9 cellular contexts compared by ENCODE assay signal in genomic region chr7:27183682-27184341, GRCh38. TPM values are rescaled to one million over a fixed set of nuclear protein-coding genes. Genes with fewer than 3 reads are reported as not detected.
A peak's percentile ranks its signal among the peaks of the same experiment; 100 is the strongest.
DNase-seq lines count a peak whose midpoint lies in the region; ATAC-seq and TF ChIP-seq lines count a peak whose summit lies in the region.
"Had no signal": no experiment of that assay in that cellular context is flagged by ENCODE, and none has a peak within 500 bp of the region (broad histone marks: within the 10 kb centered on the region; RNA-seq: fewer than 3 reads in every experiment).

No MANE protein-coding gene starts in this region.

- ATAC-seq in activated CD4-positive, alpha-beta T cell treated with anti-CD3 and anti-CD28 coated beads for 36 hours: no peak
- ATAC-seq in right cardiac atrium: no peak
- ATAC-seq in stimulated activated naive CD8-positive, alpha-beta T cell treated with anti-CD3 and anti-CD28 coated beads, Interleukin-15, amount 100 ng/mL, for 72 hours: no peak
- no peak for ATAC-seq in HG03342 (IDR thresholded peaks at IDR 0.05; ENCODE audit: unreplicated experiment)

- H3K4me2 ChIP-seq in SK-N-SH: peak overlapping the region; percentile 73

- TF ChIP-seq RAD21 in SK-N-SH (IDR thresholded peaks at IDR 0.05; ENCODE audit: low read length): no peak

- H3K4me1 ChIP-seq in SK-N-SH (ENCODE audit: control insufficient read depth in 1 of 2, insufficient read depth in 2 of 2, low read depth in 1 of 2, low read length in 1 of 2) (peaks cover 4 to 10% of the 10 kb centered on the region in 2 experiments; a peak in 1 of 4 replicates), right cardiac atrium (ENCODE audit: control insufficient read depth, insufficient read depth, low read length) (peaks cover 5% of the 10 kb centered on the region)

- peaks cover 11% of the 10 kb centered on the region for H3F3A ChIP-seq in SK-N-SH (replicated peaks; ENCODE audit: insufficient read depth)

- 12% methylated on average over 30 of the region's 30 CpGs for WGBS in SK-N-SH (ENCODE audit: low lambda C conversion rate)
- WGBS in right cardiac atrium: 4% methylated on average over 30 of the region's 30 CpGs

- no peaks in the 10 kb centered on the region for H3K9me2 ChIP-seq in SK-N-SH

- DNase-seq in activated CD4-positive, alpha-beta T cell treated with anti-CD3 and anti-CD28 coated beads for 36 hours: no peak
- DNase-seq in activated CD4-positive, alpha-beta T cell treated with anti-CD3 and anti-CD28 coated beads for 48 hours: no peak
- peak; percentile 75 for DNase-seq in SK-N-SH
- DNase-seq in right cardiac atrium: peak in 2 of 3 donors; percentile 40 to 47
- peak in 1 of 2 donors; percentile 15 for DNase-seq in stimulated activated naive CD8-positive, alpha-beta T cell treated with anti-CD3 and anti-CD28 coated beads, Interleukin-15, amount 100 ng/mL, for 72 hours
- DNase-seq in stimulated activated CD4-positive, alpha-beta T cell treated with anti-CD3 and anti-CD28 coated beads, Interleukin-4, amount 100 ng/mL, for 4 hours: no peak
- DNase-seq in globus pallidus (ENCODE audit: low spot score): no peak

- H3K9me3 ChIP-seq in SK-N-SH (no peaks in the 10 kb centered on the region), right cardiac atrium (ENCODE audit: control insufficient read depth, low read length) (no peaks in the 10 kb centered on the region)

- H3K9ac ChIP-seq in SK-N-SH: no peak overlapping the region

- H3K79me2 ChIP-seq in SK-N-SH (ENCODE audit: insufficient read depth): no peaks in the 10 kb centered on the region

- no peaks in the 10 kb centered on the region for H3K36me3 ChIP-seq in SK-N-SH (replicated peaks in 1 of 2; ENCODE audit: control insufficient read depth in 1 of 2, insufficient read depth in 2 of 2, low read length in 1 of 2)

- peaks cover 71% of the 10 kb centered on the region for H3K27me3 Mint-ChIP-seq in activated CD4-positive, alpha-beta T cell treated with anti-CD3 and anti-CD28 coated beads for 36 hours
- H3K27me3 Mint-ChIP-seq in stimulated activated naive CD8-positive, alpha-beta T cell treated with anti-CD3 and anti-CD28 coated beads, Interleukin-15, amount 100 ng/mL, for 72 hours: peaks cover 100% of the 10 kb centered on the region

- H3K27ac ChIP-seq in SK-N-SH (ENCODE audit: low read depth in 2 of 2, low read length in 1 of 2): no peak overlapping the region
- no peak overlapping the region for H3K27ac ChIP-seq in right cardiac atrium (ENCODE audit: low read length)

- peak overlapping the region; percentile 69 for H3K4me3 Mint-ChIP-seq in activated CD4-positive, alpha-beta T cell treated with anti-CD3 and anti-CD28 coated beads for 36 hours
- peak overlapping the region; percentile 74 to 75 for H3K4me3 Mint-ChIP-seq in stimulated activated naive CD8-positive, alpha-beta T cell treated with anti-CD3 and anti-CD28 coated beads, Interleukin-15, amount 100 ng/mL, for 72 hours

- CTCF ChIA-PET in activated CD4-positive, alpha-beta T cell treated with anti-CD3 and anti-CD28 coated beads for 36 hours (lab: Charles Lee): interaction anchor here (0.5 to 1.8 kb wide), 5 partner anchors 12 to 1806 kb away, joined by 3 to 11 read pairs (median 3); no protein-coding TSS in a partner anchor
- CTCF ChIA-PET in SK-N-SH (lab: Yijun Ruan, JAX): interaction anchor here (0.7 to 6.8 kb wide), 15 partner anchors 10 to 1291 kb away, joined by 3 to 70 read pairs (median 7); partner anchors contain the start of genes HOXA10, HOXA5, HOXA7 and HOXA9

- intact Hi-C loops in activated CD4-positive, alpha-beta T cell treated with anti-CD3 and anti-CD28 coated beads for 36 hours (cut with DNase I, micrococcal nuclease): loop anchor here (1.0 to 2.0 kb wide), 2 partner anchors 15 to 18 kb away; no protein-coding TSS in a partner anchor
- intact Hi-C loops in right cardiac atrium (cut with DNase I): no loop called here

- peak overlapping the region; percentile 53; the same call in 1 of the 2 replicates for H2AFZ ChIP-seq in SK-N-SH (ENCODE audit: low read depth)

- H3K36me3 Mint-ChIP-seq in activated CD4-positive, alpha-beta T cell treated with anti-CD3 and anti-CD28 coated beads for 36 hours (ENCODE audit: low read depth): no peaks in the 10 kb centered on the region

- H3K9me3 Mint-ChIP-seq in activated CD4-positive, alpha-beta T cell treated with anti-CD3 and anti-CD28 coated beads for 36 hours (ENCODE audit: low read depth): no peaks in the 10 kb centered on the region
- no peaks in the 10 kb centered on the region for H3K9me3 Mint-ChIP-seq in stimulated activated naive CD8-positive, alpha-beta T cell treated with anti-CD3 and anti-CD28 coated beads, Interleukin-15, amount 100 ng/mL, for 72 hours

- TF ChIP-seq CTCF in SK-N-SH (IDR thresholded peaks at IDR 0.05): no peak

- POLR2A ChIA-PET in activated CD4-positive, alpha-beta T cell treated with anti-CD3 and anti-CD28 coated beads for 36 hours (lab: Charles Lee): no interaction called here
- POLR2A ChIA-PET in SK-N-SH (lab: Yijun Ruan, JAX): no interaction called here

- H3K27me3 ChIP-seq in SK-N-SH (ENCODE audit: insufficient read depth) (peaks cover 97% of the 10 kb centered on the region), right cardiac atrium (ENCODE audit: control insufficient read depth, insufficient read depth) (no peaks in the 10 kb centered on the region)

- H3K4me3 ChIP-seq in SK-N-SH (ENCODE audit: low read depth in 2 of 2, low read length in 1 of 2) (peak overlapping the region; percentile 37 to 45; a peak in 3 of 4 replicates), right cardiac atrium (ENCODE audit: low read length) (peak overlapping the region; percentile 41)

- TF ChIP-seq EP300 in SK-N-SH (IDR thresholded peaks at IDR 0.05; ENCODE audit: borderline replicate concordance in 1 of 2, low read depth in 1 of 2, low read length in 1 of 2): no peak

- peaks cover 22% of the 10 kb centered on the region for H4K20me1 ChIP-seq in SK-N-SH (ENCODE audit: insufficient read depth)

- H3K27ac Mint-ChIP-seq in activated CD4-positive, alpha-beta T cell treated with anti-CD3 and anti-CD28 coated beads for 36 hours: no peak overlapping the region
- no peak overlapping the region for H3K27ac Mint-ChIP-seq in stimulated activated naive CD8-positive, alpha-beta T cell treated with anti-CD3 and anti-CD28 coated beads, Interleukin-15, amount 100 ng/mL, for 72 hours

- H3K4me1 Mint-ChIP-seq in activated CD4-positive, alpha-beta T cell treated with anti-CD3 and anti-CD28 coated beads for 36 hours: peaks cover 40% of the 10 kb centered on the region
- H3K4me1 Mint-ChIP-seq in stimulated activated naive CD8-positive, alpha-beta T cell treated with anti-CD3 and anti-CD28 coated beads, Interleukin-15, amount 100 ng/mL, for 72 hours: peaks cover 54% of the 10 kb centered on the region

TF ChIP-seq in SK-N-SH, 30 proteins besides CTCF, POLR2A, EP300 and RAD21:
- TF ChIP-seq FOXJ3 (CRISPR knock-in tag; IDR thresholded peaks at IDR 0.05): no peak
- TF ChIP-seq MEF2A (IDR thresholded peaks at IDR 0.05; ENCODE audit: borderline replicate concordance, low read depth): no peak
- TF ChIP-seq RFX5 (IDR thresholded peaks at IDR 0.05; ENCODE audit: low read length): no peak
- no peak for TF ChIP-seq NRF1 (IDR thresholded peaks at IDR 0.05; ENCODE audit: low read depth, low read length)
- TF ChIP-seq YY1 (IDR thresholded peaks at IDR 0.05; ENCODE audit: low read depth): no peak
- TF ChIP-seq FOSL2 (IDR thresholded peaks at IDR 0.05; ENCODE audit: borderline replicate concordance, low read depth): no peak
- TF ChIP-seq GATA2 (CRISPR knock-in tag; IDR thresholded peaks at IDR 0.05): no peak
- peak; percentile 99 for TF ChIP-seq EZH2phosphoT487 (IDR thresholded peaks at IDR 0.05; ENCODE audit: borderline replicate concordance, low read depth)

RNA-seq across cellular contexts. Expression of gene HOXA11, which starts 1.2 kb away (rescaled TPM):
- not detected for total RNA-seq in activated CD4-positive, alpha-beta T cell treated with anti-CD3 and anti-CD28 coated beads for 36 hours
- polyA plus RNA-seq in SK-N-SH (2012; rRNA removed): not detected in 2 replicates
- not detected in 2 replicates for polyA plus RNA-seq in SK-N-SH (2012; cell fraction: cytosol; rRNA removed)
- polyA plus RNA-seq in SK-N-SH (2012; cell fraction: nucleus; rRNA removed): not detected in 2 replicates
- not detected for total RNA-seq in right cardiac atrium
- not detected for polyA plus RNA-seq in right cardiac atrium
- total RNA-seq: activated CD8-positive, alpha-beta memory T cell treated with anti-CD3 and anti-CD28 coated beads for 36 hours had no signal

RNA-seq across cellular contexts. Expression of gene HOXA10, which starts 9.7 kb away (rescaled TPM):
- not detected for total RNA-seq in activated CD4-positive, alpha-beta T cell treated with anti-CD3 and anti-CD28 coated beads for 36 hours
- polyA plus RNA-seq in SK-N-SH (2012; rRNA removed): not detected in 2 replicates
- not detected in 2 replicates for polyA plus RNA-seq in SK-N-SH (2012; cell fraction: cytosol; rRNA removed)
- polyA plus RNA-seq in SK-N-SH (2012; cell fraction: nucleus; rRNA removed): not detected in 2 replicates
- not detected for total RNA-seq in right cardiac atrium
- polyA plus RNA-seq in right cardiac atrium: not detected

RNA-seq across cellular contexts. Expression of gene HOXA13, which starts 16.1 kb away (rescaled TPM):
- total RNA-seq in activated CD4-positive, alpha-beta T cell treated with anti-CD3 and anti-CD28 coated beads for 36 hours: not detected
- polyA plus RNA-seq in SK-N-SH (2012; rRNA removed): not detected in 2 replicates
- polyA plus RNA-seq in SK-N-SH (2012; cell fraction: cytosol; rRNA removed): not detected in 2 replicates
- not detected in 2 replicates for polyA plus RNA-seq in SK-N-SH (2012; cell fraction: nucleus; rRNA removed)
- total RNA-seq in right cardiac atrium: not detected
- not detected for polyA plus RNA-seq in right cardiac atrium
- total RNA-seq: activated CD8-positive, alpha-beta memory T cell treated with anti-CD3 and anti-CD28 coated beads for 36 hours had no signal

RNA-seq across cellular contexts. Expression of gene HOXA9, which starts 18.5 kb away (rescaled TPM):
- not detected for total RNA-seq in activated CD4-positive, alpha-beta T cell treated with anti-CD3 and anti-CD28 coated beads for 36 hours
- polyA plus RNA-seq in SK-N-SH (2012; rRNA removed): not detected in 2 replicates
- polyA plus RNA-seq in SK-N-SH (2012; cell fraction: cytosol; rRNA removed): not detected in 2 replicates
- polyA plus RNA-seq in SK-N-SH (2012; cell fraction: nucleus; rRNA removed): not detected in 2 replicates
- total RNA-seq in right cardiac atrium: not detected
- polyA plus RNA-seq in right cardiac atrium: not detected
- total RNA-seq: activated CD8-positive, alpha-beta memory T cell treated with anti-CD3 and anti-CD28 coated beads for 36 hours had no signal

RNA-seq across cellular contexts. Expression of gene HOXA7, which starts 27.3 kb away (rescaled TPM):
- total RNA-seq in activated CD4-positive, alpha-beta T cell treated with anti-CD3 and anti-CD28 coated beads for 36 hours: not detected
- polyA plus RNA-seq in SK-N-SH (2012; rRNA removed): not detected in 2 replicates
- polyA plus RNA-seq in SK-N-SH (2012; cell fraction: cytosol; rRNA removed): not detected in 2 replicates
- not detected in 2 replicates for polyA plus RNA-seq in SK-N-SH (2012; cell fraction: nucleus; rRNA removed)
- total RNA-seq in right cardiac atrium: not detected
- polyA plus RNA-seq in right cardiac atrium: 0.11 TPM
- total RNA-seq: activated CD8-positive, alpha-beta memory T cell treated with anti-CD3 and anti-CD28 coated beads for 36 hours had no signal

Comparison
In these comparisons a context has a peak if more than half of its experiments do, and no peak if none do; other contexts are left out.
1. DNase-seq: peak in SK-N-SH (single experiment) and right cardiac atrium (2 of 3); none in activated CD4-positive, alpha-beta T cell treated with anti-CD3 and anti-CD28 coated beads for 36 hours (single experiment), activated CD4-positive, alpha-beta T cell treated with anti-CD3 and anti-CD28 coated beads for 48 hours (single experiment), stimulated activated CD4-positive, alpha-beta T cell treated with anti-CD3 and anti-CD28 coated beads, Interleukin-4, amount 100 ng/mL, for 4 hours (0 of 2) and globus pallidus (single experiment).
2. intact Hi-C loops: an anchor here in activated CD4-positive, alpha-beta T cell treated with anti-CD3 and anti-CD28 coated beads for 36 hours (1.0 to 2.0 kb wide); none called in right cardiac atrium.